8 cellular contexts compared by ENCODE assay signal in genomic region chr6:26016326-26017275, GRCh38. TPM values are rescaled to one million over a fixed set of nuclear protein-coding genes. Genes with fewer than 3 reads are reported as not detected.
DNase-seq lines count a peak whose midpoint lies in the region; FAIRE-seq and TF ChIP-seq lines count a peak whose summit lies in the region.
"Had no signal": no experiment of that assay in that cellular context is flagged by ENCODE, and none has a peak within 500 bp of the region (broad histone marks: within the 10 kb centered on the region; RNA-seq: fewer than 3 reads in every experiment).

No MANE protein-coding gene starts in this region.

- peak overlapping the region; percentile 50 for H3K4me3 ChIP-seq in OCI-LY1 (ENCODE audit: low read depth, low read length, poor library complexity, severe bottlenecking)
- peak overlapping the region; percentile 34 to 48 (median 43) for H3K4me3 ChIP-seq in mammary epithelial cell (replicated peaks in 1 of 3; ENCODE audit: insufficient read depth in 1 of 3, low read depth in 2 of 3, low read length in 3 of 3)
- peak overlapping the region; percentile 50 to 63 for H3K4me3 ChIP-seq in testis
- H3K4me3 ChIP-seq in MG63: no peak overlapping the region

- BruUV-seq in mammary epithelial cell (replicated peaks; lab: Mats Ljungman, UMichigan): no TSS peak

- intact Hi-C loops in mammary epithelial cell (cut with micrococcal nuclease): no loop called here
- intact Hi-C loops in testis (cut with DNase I; ENCODE audit: low total_unique reads): no loop called here

- H3K9ac ChIP-seq in OCI-LY1 (ENCODE audit: low read length) (peak overlapping the region; percentile 45), mammary epithelial cell (ENCODE audit: insufficient read depth, low read length) (peak overlapping the region; percentile 49)

- peaks cover 13% of the 10 kb centered on the region; the same call in 1 of the 2 replicates for H3K9me3 ChIP-seq in OCI-LY1 (ENCODE audit: low read length)
- H3K9me3 ChIP-seq in mammary epithelial cell (replicated peaks; ENCODE audit: insufficient read depth, low read length): no peaks in the 10 kb centered on the region
- no peaks in the 10 kb centered on the region for H3K9me3 ChIP-seq in testis
- no peaks in the 10 kb centered on the region for H3K9me3 ChIP-seq in MG63
- H3K9me3 ChIP-seq: neutrophil had no signal

- H3K36me3 ChIP-seq in OCI-LY1 (ENCODE audit: insufficient read depth, low read length) (no peaks in the 10 kb centered on the region; the same call in 1 of the 2 replicates), mammary epithelial cell (ENCODE audit: insufficient read depth, low read length) (no peaks in the 10 kb centered on the region), testis (ENCODE audit: low read depth, missing control alignments) (no peaks in the 10 kb centered on the region), MG63 (no peaks in the 10 kb centered on the region)
- H3K36me3 ChIP-seq: neutrophil had no signal

- H3F3A ChIP-seq in OCI-LY1 (ENCODE audit: insufficient read depth, low read length): no peaks in the 10 kb centered on the region

- H3K4me2 ChIP-seq in OCI-LY1 (ENCODE audit: low read length) (peak overlapping the region; percentile 70), mammary epithelial cell (ENCODE audit: insufficient read depth, low read depth, low read length) (peak overlapping the region; percentile 91)

- H3K27me3 ChIP-seq in OCI-LY1 (ENCODE audit: insufficient read depth, low read length): no peaks in the 10 kb centered on the region
- no peaks in the 10 kb centered on the region for H3K27me3 ChIP-seq in mammary epithelial cell (ENCODE audit: insufficient read depth, low read length)
- H3K27me3 ChIP-seq in testis: no peaks in the 10 kb centered on the region
- H3K27me3 ChIP-seq in MG63: no peaks in the 10 kb centered on the region

- H4K20me1 ChIP-seq in OCI-LY1 (ENCODE audit: insufficient read depth, low read length) (no peaks in the 10 kb centered on the region), mammary epithelial cell (ENCODE audit: insufficient read depth, low read length) (no peaks in the 10 kb centered on the region)

- dilution Hi-C loops in mammary epithelial cell (cut with HindIII; ENCODE audit: low sequenced_read_pairs): no loop called here

- FAIRE-seq in frontal cortex (lab: Jason Lieb, UNC): no peak

- CTCF ChIA-PET in mammary epithelial cell (lab: Charles Lee; ENCODE audit: low non-redundant PET): interaction anchor here (0.6 to 1.2 kb wide), 7 partner anchors 10 to 659 kb away, joined by 3 to 8 read pairs (median 5); no protein-coding TSS in a partner anchor

- TF ChIP-seq POLR2A in testis (IDR thresholded peaks at IDR 0.05): no peak

- in situ Hi-C loops in mammary epithelial cell (cut with MboI; ENCODE audit: low sequenced_read_pairs in 2 of 2): no loop called here

- peak; percentile 46 for DNase-seq in mammary epithelial cell
- DNase-seq in kidney tubule cell (ENCODE audit: low spot score): peak; percentile 37
- DNase-seq in testis: peak; percentile 80
- no peak for DNase-seq in MG63
- DNase-seq in HUDEP-2 (lab: John Stamatoyannopoulos, UW; ENCODE audit: unreplicated experiment in 76 of 76): no peak
- DNase-seq in frontal cortex (ENCODE audit: low spot score in 2 of 2): no peak

- H2AFZ ChIP-seq in OCI-LY1 (ENCODE audit: low read length) (no peak overlapping the region), mammary epithelial cell (ENCODE audit: low read depth, low read length) (peak overlapping the region; percentile 78)

- WGBS in mammary epithelial cell (ENCODE audit: low coverage, missing lambda C conversion rate): 30% methylated on average over 27 of the region's 33 CpGs
- WGBS in testis, 2 donors: 15 to 27% methylated on average over 27 to 33 of the region's 33 CpGs

- H3K4me1 ChIP-seq in OCI-LY1 (ENCODE audit: insufficient read depth, low read length, severe bottlenecking): peaks cover 16% of the 10 kb centered on the region
- H3K4me1 ChIP-seq in mammary epithelial cell (ENCODE audit: insufficient read depth, low read length): peaks cover 28% of the 10 kb centered on the region
- no peaks in the 10 kb centered on the region for H3K4me1 ChIP-seq in testis

- H3K27ac ChIP-seq in OCI-LY1 (ENCODE audit: low read depth, low read length, poor library complexity, severe bottlenecking): peak overlapping the region; percentile 39
- H3K27ac ChIP-seq in mammary epithelial cell (ENCODE audit: insufficient read depth, low read depth, low read length): peak overlapping the region; percentile 72
- peak overlapping the region; percentile 59 to 80 for H3K27ac ChIP-seq in testis
- H3K27ac ChIP-seq: neutrophil had no signal

- H3K79me2 ChIP-seq in OCI-LY1 (ENCODE audit: insufficient read depth, low read length) (no peaks in the 10 kb centered on the region), mammary epithelial cell (ENCODE audit: insufficient read depth, low read length) (no peaks in the 10 kb centered on the region)

- H3K9me2 ChIP-seq in OCI-LY1 (ENCODE audit: low read depth, low read length): no peaks in the 10 kb centered on the region

- TF ChIP-seq CTCF in OCI-LY1 (IDR thresholded peaks at IDR 0.05; ENCODE audit: low read length) (no peak), mammary epithelial cell (conservative IDR thresholded peaks at IDR 0.05 in 1 of 2, IDR thresholded peaks at IDR 0.05 in 1 of 2; ENCODE audit: extremely low read depth in 1 of 2, insufficient read depth in 1 of 2, low read depth in 1 of 2, low read length in 2 of 2) (no peak), testis (IDR thresholded peaks at IDR 0.05) (no peak)

RNA-seq across cellular contexts. Expression of gene TRIM38, which starts 54.0 kb away (rescaled TPM):
- total RNA-seq in mammary epithelial cell: 1 to 10 TPM; 6.8 to 7.6 TPM
- polyA plus RNA-seq in mammary epithelial cell: 3.4 TPM
- polyA minus RNA-seq in mammary epithelial cell: 8.6 TPM
- total RNA-seq in testis: 1 to 10 TPM; 5.3 to 9.1 TPM
- 3.2 TPM for polyA plus RNA-seq in testis (ENCODE audit: insufficient read depth, low read depth, low replicate concordance)
- total RNA-seq in MG63 (2014; rRNA removed; shearing (Covaris generic); ENCODE audit: low replicate concordance): 1.4 and 1.8 TPM in 2 replicates
- 0.41 TPM for total RNA-seq in frontal cortex

Comparison
In these comparisons a context has a peak if more than half of its experiments do, and no peak if none do; other contexts are left out.
1. DNase-seq: peak in mammary epithelial cell (single experiment), kidney tubule cell (single experiment) and testis (single experiment); none in MG63 (single experiment), HUDEP-2 (0 of 76) and frontal cortex (0 of 2).
2. Peak in every context shown above with its lines, with median percentiles within 50 percentile points of each other: H3K27ac ChIP-seq.